28 cellular contexts compared by ENCODE assay signal in the genomic region with DNA sequence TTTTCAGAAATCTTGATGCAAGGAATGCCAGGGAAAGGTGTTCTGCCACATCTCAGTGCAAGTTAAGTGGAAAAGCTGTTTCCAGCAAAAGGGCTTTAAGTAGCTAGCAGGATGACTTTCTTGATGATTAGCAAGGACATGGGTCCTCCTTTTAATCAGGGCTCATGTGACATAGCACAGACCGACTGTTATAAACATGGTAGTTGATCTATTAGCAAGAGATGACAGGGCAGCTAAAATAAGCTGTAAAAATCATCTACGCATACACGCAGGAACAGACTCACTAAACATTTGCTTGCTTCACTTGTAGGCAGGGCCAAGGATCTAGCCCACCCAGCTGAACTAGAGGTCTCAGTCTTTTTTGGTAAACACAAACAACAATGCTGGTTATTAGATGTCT.
"Had no signal": no experiment of that assay in that cellular context is flagged by ENCODE, and none has a peak within 500 bp of the region (broad histone marks: within the 10 kb centered on the region; RNA-seq: fewer than 3 reads in every experiment).

No MANE protein-coding gene starts in this region.

- H3K9me3 ChIP-seq: adrenal gland, body of pancreas, SJSA1, testis, transverse colon had no signal

- ATAC-seq: body of pancreas, esophagus mucosa, sciatic nerve had no signal

- H3K4me1 ChIP-seq: adrenal gland, body of pancreas, neural progenitor cell, testis had no signal

- H3K36me3 ChIP-seq: adrenal gland, neural progenitor cell had no signal

- H3K4me1 Mint-ChIP-seq: naive B cell, neural progenitor cell had no signal

- H3K4me3 Mint-ChIP-seq: activated naive CD4-positive, alpha-beta T cell treated with anti-CD3 and anti-CD28 coated beads for 36 hours; activated naive CD8-positive, alpha-beta T cell treated with anti-CD3 and anti-CD28 coated beads for 36 hours; mesothelial cell of epicardium; naive B cell; neural progenitor cell had no signal

- H3K27ac ChIP-seq: adrenal gland, body of pancreas, coronary artery, hepatocyte, neural progenitor cell, SJSA1, testis, transverse colon had no signal

- H3K9me3 Mint-ChIP-seq: activated naive CD4-positive, alpha-beta T cell treated with anti-CD3 and anti-CD28 coated beads for 36 hours; activated naive CD8-positive, alpha-beta T cell treated with anti-CD3 and anti-CD28 coated beads for 36 hours; mesothelial cell of epicardium; naive B cell; neural progenitor cell had no signal

- H3K4me3 ChIP-seq: adrenal gland, body of pancreas, coronary artery, hepatocyte, neural progenitor cell, SJSA1, testis, transverse colon had no signal

- DNase-seq: activated CD4-positive, alpha-beta T cell treated with anti-CD3 and anti-CD28 coated beads for 4 hours; activated CD4-positive, alpha-beta T cell treated with anti-CD3 and anti-CD28 coated beads, Interleukin-2, amount 50 U/mL, for 4 hours; activated CD4-positive, CD25-positive, alpha-beta regulatory T cell; activated CD8-positive, alpha-beta memory T cell treated with anti-CD3 and anti-CD28 coated beads for 24 hours; activated effector memory CD4-positive, alpha-beta T cell treated with Interleukin-2 at 50 U/mL for 16 hours; activated naive CD4-positive, alpha-beta T cell treated with anti-CD3 and anti-CD28 coated beads for 36 hours; activated naive CD8-positive, alpha-beta T cell treated with anti-CD3 and anti-CD28 coated beads for 36 hours; adrenal gland; aorta; body of pancreas; foreskin fibroblast; islet precursor cell; mammary epithelial cell; naive B cell; occipital lobe; small intestine; stimulated activated CD4-positive, alpha-beta T cell treated with anti-CD3 and anti-CD28 coated beads, Interleukin-2, amount 100 ng/mL, for 24 hours; stimulated activated naive CD4-positive, alpha-beta T cell treated with Interleukin-2 at 50 U/mL for 16 hours; T-helper 1 cell; testis; transverse colon had no signal

- H3K27me3 ChIP-seq: adrenal gland, body of pancreas, hepatocyte, neural progenitor cell, SJSA1, testis, transverse colon had no signal

- H3K27ac Mint-ChIP-seq: activated naive CD4-positive, alpha-beta T cell treated with anti-CD3 and anti-CD28 coated beads for 36 hours; activated naive CD8-positive, alpha-beta T cell treated with anti-CD3 and anti-CD28 coated beads for 36 hours; mesothelial cell of epicardium; neural progenitor cell had no signal

- FAIRE-seq: small intestine had no signal

- H3K27me3 Mint-ChIP-seq: naive B cell had no signal
